Comparison of ENCODE assay signal across 8 cellular contexts in genomic region chr12:12327802-12328201, GRCh38. TPM values are rescaled to one million over a fixed set of nuclear protein-coding genes. Genes with fewer than 3 reads are reported as not detected.
DNase-seq lines count a peak whose midpoint lies in the region; ATAC-seq and TF ChIP-seq lines count a peak whose summit lies in the region.

No MANE protein-coding gene starts in this region.

- dilution Hi-C loops in mammary epithelial cell (cut with HindIII; ENCODE audit: low sequenced_read_pairs) = loop anchor here (25.0 kb wide), 2 partner anchors 241 to 741 kb away; no protein-coding TSS in a partner anchor

- no peak overlapping the region for H3K4me3 ChIP-seq in HFF-Myc (replicated peaks; ENCODE audit: low read depth, low read length)
- H3K4me3 ChIP-seq in mammary epithelial cell (replicated peaks in 1 of 3; ENCODE audit: insufficient read depth in 1 of 3, low read depth in 2 of 3, low read length in 3 of 3) = no peak overlapping the region
- no peak overlapping the region for H3K4me3 ChIP-seq in upper lobe of left lung

- TF ChIP-seq CTCF in HFF-Myc (IDR thresholded peaks at IDR 0.05; ENCODE audit: low read depth, low read length, missing control alignments) (peak; percentile 53), mammary epithelial cell (conservative IDR thresholded peaks at IDR 0.05 in 1 of 2, IDR thresholded peaks at IDR 0.05 in 1 of 2; ENCODE audit: extremely low read depth in 1 of 2, insufficient read depth in 1 of 2, low read depth in 1 of 2, low read length in 2 of 2) (peak; percentile 70 to 73), upper lobe of left lung (IDR thresholded peaks at IDR 0.05) (peak; percentile 44 to 75 (median 62))

- no peak overlapping the region for H3K4me2 ChIP-seq in mammary epithelial cell (ENCODE audit: insufficient read depth, low read depth, low read length)

- H2AFZ ChIP-seq in mammary epithelial cell (ENCODE audit: low read depth, low read length) = no peak overlapping the region

- in situ Hi-C loops in mammary epithelial cell (cut with MboI; ENCODE audit: low sequenced_read_pairs in 2 of 2) = loop anchor here (25.0 kb wide), 2 partner anchors 741 to 766 kb away; no protein-coding TSS in a partner anchor

- H3K4me1 ChIP-seq in mammary epithelial cell (ENCODE audit: insufficient read depth, low read length) = no peaks in the 10 kb centered on the region
- peaks cover 13 to 24% (median 19%) of the 10 kb centered on the region in 4 donors for H3K4me1 ChIP-seq in upper lobe of left lung

- CTCF ChIA-PET in mammary epithelial cell (lab: Charles Lee; ENCODE audit: low non-redundant PET) = interaction anchor here (0.5 to 0.7 kb wide), 2 partner anchors 246 to 587 kb away, joined by 3 read pairs; no protein-coding TSS in a partner anchor

- 0% methylated on average over 1 of the region's 1 CpG for WGBS in mammary epithelial cell (ENCODE audit: low coverage, missing lambda C conversion rate)
- WGBS in upper lobe of left lung, 2 donors = 0% methylated on average over 1 of the region's 1 CpG

- no TSS peak for BruUV-seq in mammary epithelial cell (replicated peaks; lab: Mats Ljungman, UMichigan)

- H3K9me3 ChIP-seq in mammary epithelial cell (replicated peaks; ENCODE audit: insufficient read depth, low read length) (no peaks in the 10 kb centered on the region), upper lobe of left lung (no peaks in the 10 kb centered on the region)

- intact Hi-C loops in mammary epithelial cell (cut with micrococcal nuclease) = loop anchor here (1.0 to 5.0 kb wide), 4 partner anchors 61 to 377 kb away; partner anchors contain the start of gene LRP6

- no peaks in the 10 kb centered on the region for H3K36me3 ChIP-seq in mammary epithelial cell (ENCODE audit: insufficient read depth, low read length)
- H3K36me3 ChIP-seq in upper lobe of left lung = peaks cover 0 to 7% (median 4%) of the 10 kb centered on the region in 4 donors

- ATAC-seq in upper lobe of left lung (ENCODE audit: low FRiP score in 2 of 2) = peak; percentile 35 to 79
- no peak for ATAC-seq in HG03175 (IDR thresholded peaks at IDR 0.05; ENCODE audit: unreplicated experiment)

- H3K27me3 ChIP-seq in mammary epithelial cell (ENCODE audit: insufficient read depth, low read length) = no peaks in the 10 kb centered on the region
- no peaks in the 10 kb centered on the region for H3K27me3 ChIP-seq in upper lobe of left lung

- H3K27ac ChIP-seq in mammary epithelial cell (ENCODE audit: insufficient read depth, low read depth, low read length) (no peak overlapping the region), upper lobe of left lung (peak overlapping the region in 1 of 4 donors; percentile 4)

- DNase-seq in DMS153 (lab: John Stamatoyannopoulos, UW) (peak; percentile 43), HFF-Myc (ENCODE audit: extremely low read depth, low read depth) (peak; percentile 65), NOMO-1 (lab: John Stamatoyannopoulos, UW; ENCODE audit: unreplicated experiment in 2 of 2) (peak; percentile 3 to 75), mammary epithelial cell (peak; percentile 29), left kidney (ENCODE audit: low read depth, low spot score) (peak; percentile 83), upper lobe of left lung (no peak), GOT3 (lab: John Stamatoyannopoulos, UW) (no peak)

- H4K20me1 ChIP-seq in mammary epithelial cell (ENCODE audit: insufficient read depth, low read length) = no peaks in the 10 kb centered on the region

- H3K9ac ChIP-seq in mammary epithelial cell (ENCODE audit: insufficient read depth, low read length) = no peak overlapping the region

- no peak for TF ChIP-seq POLR2A in upper lobe of left lung (IDR thresholded peaks at IDR 0.05)

- peaks cover 18% of the 10 kb centered on the region for H3K79me2 ChIP-seq in mammary epithelial cell (ENCODE audit: insufficient read depth, low read length)

- no peak for TF ChIP-seq EP300 in upper lobe of left lung (IDR thresholded peaks at IDR 0.05)

RNA-seq across cellular contexts. Expression of gene MANSC1, which starts 22.2 kb away (rescaled TPM):
- 10 to 100 TPM in 1 of 2 donors, 1 to 10 TPM in 1; 7.2 to 13.4 TPM for total RNA-seq in mammary epithelial cell
- polyA plus RNA-seq in mammary epithelial cell = 2.5 TPM
- polyA minus RNA-seq in mammary epithelial cell = 5.6 TPM
- total RNA-seq in upper lobe of left lung = 10 to 100 TPM in 4 of 6 donors, 1 to 10 TPM in 2; 2.1 to 25.2 (median 14.0) TPM

RNA-seq across cellular contexts. Expression of gene BORCS5, which starts 29.1 kb away (rescaled TPM):
- total RNA-seq in mammary epithelial cell = 10 to 100 TPM; 17.9 to 24.8 TPM
- polyA plus RNA-seq in mammary epithelial cell = 22.5 TPM
- 2.2 TPM for polyA minus RNA-seq in mammary epithelial cell
- 100 to 1,000 TPM in 1 of 6 donors, 10 to 100 TPM in 2, 1 to 10 TPM in 3; 7.3 to 105 (median 10.7) TPM for total RNA-seq in upper lobe of left lung

Comparison
In these comparisons a context has a peak if more than half of its experiments do, and no peak if none do; other contexts are left out.
1. DNase-seq: peak in DMS153 (single experiment), HFF-Myc (single experiment), NOMO-1 (2 of 2), mammary epithelial cell (single experiment) and left kidney (single experiment); none in upper lobe of left lung (0 of 2) and GOT3 (single experiment).
2. Peak in every context shown above with its lines, with median percentiles within 50 percentile points of each other: CTCF ChIP-seq.